In the genomic region with DNA sequence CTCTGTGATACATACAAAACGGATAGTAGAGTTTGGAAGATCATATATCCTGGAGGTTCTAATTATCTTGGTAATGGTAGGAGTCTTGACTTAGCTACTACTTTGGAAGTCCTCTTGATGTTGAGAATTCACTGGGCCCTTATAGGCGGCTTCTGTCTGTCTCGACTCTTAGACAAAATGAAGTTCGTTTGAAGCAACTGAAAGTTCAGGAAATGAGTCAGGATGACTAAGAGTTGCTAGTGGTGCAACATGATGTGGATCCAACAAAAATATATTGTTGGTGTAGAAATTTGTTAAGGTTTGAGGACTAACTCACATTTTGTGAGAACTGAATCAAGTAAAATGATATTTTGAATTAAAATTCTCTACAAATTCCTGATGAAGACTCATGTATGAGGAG, we compare ENCODE assay signal across 1 cellular context.
TF ChIP-seq lines count a peak whose summit lies in the region.

No MANE protein-coding gene starts in this region.

TF ChIP-seq in GM23338, 12 proteins besides CTCF, POLR2A, EP300 and RAD21 (continued from another document):
- TF ChIP-seq, protein P1, sequence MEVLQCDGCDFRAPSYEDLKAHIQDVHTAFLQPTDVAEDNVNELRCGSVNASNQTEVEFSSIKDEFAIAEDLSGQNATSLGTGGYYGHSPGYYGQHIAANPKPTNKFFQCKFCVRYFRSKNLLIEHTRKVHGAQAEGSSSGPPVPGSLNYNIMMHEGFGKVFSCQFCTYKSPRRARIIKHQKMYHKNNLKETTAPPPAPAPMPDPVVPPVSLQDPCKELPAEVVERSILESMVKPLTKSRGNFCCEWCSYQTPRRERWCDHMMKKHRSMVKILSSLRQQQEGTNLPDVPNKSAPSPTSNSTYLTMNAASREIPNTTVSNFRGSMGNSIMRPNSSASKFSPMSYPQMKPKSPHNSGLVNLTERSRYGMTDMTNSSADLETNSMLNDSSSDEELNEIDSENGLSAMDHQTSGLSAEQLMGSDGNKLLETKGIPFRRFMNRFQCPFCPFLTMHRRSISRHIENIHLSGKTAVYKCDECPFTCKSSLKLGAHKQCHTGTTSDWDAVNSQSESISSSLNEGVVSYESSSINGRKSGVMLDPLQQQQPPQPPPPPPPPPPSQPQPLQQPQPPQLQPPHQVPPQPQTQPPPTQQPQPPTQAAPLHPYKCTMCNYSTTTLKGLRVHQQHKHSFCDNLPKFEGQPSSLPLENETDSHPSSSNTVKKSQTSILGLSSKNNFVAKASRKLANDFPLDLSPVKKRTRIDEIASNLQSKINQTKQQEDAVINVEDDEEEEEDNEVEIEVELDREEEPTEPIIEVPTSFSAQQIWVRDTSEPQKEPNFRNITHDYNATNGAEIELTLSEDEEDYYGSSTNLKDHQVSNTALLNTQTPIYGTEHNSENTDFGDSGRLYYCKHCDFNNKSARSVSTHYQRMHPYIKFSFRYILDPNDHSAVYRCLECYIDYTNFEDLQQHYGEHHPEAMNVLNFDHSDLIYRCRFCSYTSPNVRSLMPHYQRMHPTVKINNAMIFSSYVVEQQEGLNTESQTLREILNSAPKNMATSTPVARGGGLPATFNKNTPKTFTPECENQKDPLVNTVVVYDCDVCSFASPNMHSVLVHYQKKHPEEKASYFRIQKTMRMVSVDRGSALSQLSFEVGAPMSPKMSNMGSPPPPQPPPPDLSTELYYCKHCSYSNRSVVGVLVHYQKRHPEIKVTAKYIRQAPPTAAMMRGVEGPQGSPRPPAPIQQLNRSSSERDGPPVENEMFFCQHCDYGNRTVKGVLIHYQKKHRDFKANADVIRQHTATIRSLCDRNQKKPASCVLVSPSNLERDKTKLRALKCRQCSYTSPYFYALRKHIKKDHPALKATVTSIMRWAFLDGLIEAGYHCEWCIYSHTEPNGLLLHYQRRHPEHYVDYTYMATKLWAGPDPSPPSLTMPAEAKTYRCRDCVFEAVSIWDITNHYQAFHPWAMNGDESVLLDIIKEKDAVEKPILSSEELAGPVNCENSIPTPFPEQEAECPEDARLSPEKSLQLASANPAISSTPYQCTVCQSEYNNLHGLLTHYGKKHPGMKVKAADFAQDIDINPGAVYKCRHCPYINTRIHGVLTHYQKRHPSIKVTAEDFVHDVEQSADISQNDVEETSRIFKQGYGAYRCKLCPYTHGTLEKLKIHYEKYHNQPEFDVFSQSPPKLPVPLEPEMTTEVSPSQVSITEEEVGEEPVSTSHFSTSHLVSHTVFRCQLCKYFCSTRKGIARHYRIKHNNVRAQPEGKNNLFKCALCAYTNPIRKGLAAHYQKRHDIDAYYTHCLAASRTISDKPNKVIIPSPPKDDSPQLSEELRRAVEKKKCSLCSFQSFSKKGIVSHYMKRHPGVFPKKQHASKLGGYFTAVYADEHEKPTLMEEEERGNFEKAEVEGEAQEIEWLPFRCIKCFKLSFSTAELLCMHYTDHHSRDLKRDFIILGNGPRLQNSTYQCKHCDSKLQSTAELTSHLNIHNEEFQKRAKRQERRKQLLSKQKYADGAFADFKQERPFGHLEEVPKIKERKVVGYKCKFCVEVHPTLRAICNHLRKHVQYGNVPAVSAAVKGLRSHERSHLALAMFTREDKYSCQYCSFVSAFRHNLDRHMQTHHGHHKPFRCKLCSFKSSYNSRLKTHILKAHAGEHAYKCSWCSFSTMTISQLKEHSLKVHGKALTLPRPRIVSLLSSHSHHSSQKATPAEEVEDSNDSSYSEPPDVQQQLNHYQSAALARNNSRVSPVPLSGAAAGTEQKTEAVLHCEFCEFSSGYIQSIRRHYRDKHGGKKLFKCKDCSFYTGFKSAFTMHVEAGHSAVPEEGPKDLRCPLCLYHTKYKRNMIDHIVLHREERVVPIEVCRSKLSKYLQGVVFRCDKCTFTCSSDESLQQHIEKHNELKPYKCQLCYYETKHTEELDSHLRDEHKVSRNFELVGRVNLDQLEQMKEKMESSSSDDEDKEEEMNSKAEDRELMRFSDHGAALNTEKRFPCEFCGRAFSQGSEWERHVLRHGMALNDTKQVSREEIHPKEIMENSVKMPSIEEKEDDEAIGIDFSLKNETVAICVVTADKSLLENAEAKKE (CRISPR knock-in tag; IDR thresholded peaks at IDR 0.05) = no peak
- TF ChIP-seq ZNF114 (CRISPR knock-in tag; IDR thresholded peaks at IDR 0.05) = no peak
- TF ChIP-seq EZH2 (IDR thresholded peaks at IDR 0.05; ENCODE audit: low read depth, unreplicated experiment) = no peak
- no peak for TF ChIP-seq STAT1 (IDR thresholded peaks at IDR 0.05; ENCODE audit: unreplicated experiment)
- TF ChIP-seq POLR2AphosphoS5 (IDR thresholded peaks at IDR 0.05; ENCODE audit: low read depth) = no peak
- no peak for TF ChIP-seq ZNF331 (CRISPR knock-in tag; IDR thresholded peaks at IDR 0.05; ENCODE audit: low read depth)
- TF ChIP-seq, protein P2, sequence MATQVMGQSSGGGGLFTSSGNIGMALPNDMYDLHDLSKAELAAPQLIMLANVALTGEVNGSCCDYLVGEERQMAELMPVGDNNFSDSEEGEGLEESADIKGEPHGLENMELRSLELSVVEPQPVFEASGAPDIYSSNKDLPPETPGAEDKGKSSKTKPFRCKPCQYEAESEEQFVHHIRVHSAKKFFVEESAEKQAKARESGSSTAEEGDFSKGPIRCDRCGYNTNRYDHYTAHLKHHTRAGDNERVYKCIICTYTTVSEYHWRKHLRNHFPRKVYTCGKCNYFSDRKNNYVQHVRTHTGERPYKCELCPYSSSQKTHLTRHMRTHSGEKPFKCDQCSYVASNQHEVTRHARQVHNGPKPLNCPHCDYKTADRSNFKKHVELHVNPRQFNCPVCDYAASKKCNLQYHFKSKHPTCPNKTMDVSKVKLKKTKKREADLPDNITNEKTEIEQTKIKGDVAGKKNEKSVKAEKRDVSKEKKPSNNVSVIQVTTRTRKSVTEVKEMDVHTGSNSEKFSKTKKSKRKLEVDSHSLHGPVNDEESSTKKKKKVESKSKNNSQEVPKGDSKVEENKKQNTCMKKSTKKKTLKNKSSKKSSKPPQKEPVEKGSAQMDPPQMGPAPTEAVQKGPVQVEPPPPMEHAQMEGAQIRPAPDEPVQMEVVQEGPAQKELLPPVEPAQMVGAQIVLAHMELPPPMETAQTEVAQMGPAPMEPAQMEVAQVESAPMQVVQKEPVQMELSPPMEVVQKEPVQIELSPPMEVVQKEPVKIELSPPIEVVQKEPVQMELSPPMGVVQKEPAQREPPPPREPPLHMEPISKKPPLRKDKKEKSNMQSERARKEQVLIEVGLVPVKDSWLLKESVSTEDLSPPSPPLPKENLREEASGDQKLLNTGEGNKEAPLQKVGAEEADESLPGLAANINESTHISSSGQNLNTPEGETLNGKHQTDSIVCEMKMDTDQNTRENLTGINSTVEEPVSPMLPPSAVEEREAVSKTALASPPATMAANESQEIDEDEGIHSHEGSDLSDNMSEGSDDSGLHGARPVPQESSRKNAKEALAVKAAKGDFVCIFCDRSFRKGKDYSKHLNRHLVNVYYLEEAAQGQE (IDR thresholded peaks at IDR 0.05; ENCODE audit: unreplicated experiment) = no peak
